11 cellular contexts compared by ENCODE assay signal in genomic region chr9:128884164-128884563, GRCh38. TPM values are rescaled to one million over a fixed set of nuclear protein-coding genes. Genes with fewer than 3 reads are reported as not detected.
DNase-seq lines count a peak whose midpoint lies in the region; ATAC-seq, FAIRE-seq and TF ChIP-seq lines count a peak whose summit lies in the region.
"Had no signal": no experiment of that assay in that cellular context is flagged by ENCODE, and none has a peak within 500 bp of the region (broad histone marks: within the 10 kb centered on the region; RNA-seq: fewer than 3 reads in every experiment).

No MANE protein-coding gene starts in this region.

- DNase-seq in stimulated activated naive CD8-positive, alpha-beta T cell treated with anti-CD3 and anti-CD28 coated beads, Interleukin-15, Interleukin-2, amounts not matched to agents 100 U/mL and 50 U/mL, for 24 hours = no peak
- no peak for DNase-seq in bronchial epithelial cell (ENCODE audit: low read depth)
- no peak for DNase-seq in naive B cell
- no peak for DNase-seq in vagina (ENCODE audit: extremely low spot score in 2 of 2)
- DNase-seq in GM19238 (ENCODE audit: insufficient read length, low spot score) = no peak
- no peak for DNase-seq in 8988T
- no peak for DNase-seq in left lung
- DNase-seq: brain microvascular endothelial cell, small intestine had no signal

- peak overlapping the region; percentile 92 for H3K4me3 ChIP-seq in bronchial epithelial cell (ENCODE audit: low read depth, low read length)
- peak overlapping the region; percentile 95 to 96 for H3K4me3 ChIP-seq in vagina
- H3K4me3 ChIP-seq in left lung = peak overlapping the region in 1 of 2 donors; percentile 94

- peak overlapping the region; percentile 98 for H3K27ac ChIP-seq in vagina
- H3K27ac ChIP-seq in left lung = peak overlapping the region in 1 of 2 donors; percentile 90
- H3K27ac ChIP-seq: brain microvascular endothelial cell had no signal

- H3K36me3 Mint-ChIP-seq in stimulated activated naive CD8-positive, alpha-beta T cell treated with anti-CD3 and anti-CD28 coated beads, Interleukin-15, Interleukin-2, amounts not matched to agents 100 ng/mL and 50 ng/mL, for 24 hours (ENCODE audit: low read depth) = peaks cover 22% of the 10 kb centered on the region
- H3K36me3 Mint-ChIP-seq in naive B cell = peaks cover 0 to 15% of the 10 kb centered on the region in 2 donors

- TF ChIP-seq CTCF in bronchial epithelial cell (IDR thresholded peaks at IDR 0.05; ENCODE audit: insufficient read depth, low read length, severe bottlenecking) (no peak), vagina (IDR thresholded peaks at IDR 0.05) (no peak), left lung (IDR thresholded peaks at IDR 0.05) (no peak)

- H3K4me1 ChIP-seq in vagina (peaks cover 85% of the 10 kb centered on the region), left lung (peaks cover 15 to 71% of the 10 kb centered on the region in 2 donors)

- H3K9me3 Mint-ChIP-seq in stimulated activated naive CD8-positive, alpha-beta T cell treated with anti-CD3 and anti-CD28 coated beads, Interleukin-15, Interleukin-2, amounts not matched to agents 100 ng/mL and 50 ng/mL, for 24 hours = no peaks in the 10 kb centered on the region
- H3K9me3 Mint-ChIP-seq in naive B cell = no peaks in the 10 kb centered on the region

- peak overlapping the region; percentile 93 for H3K4me3 Mint-ChIP-seq in stimulated activated naive CD8-positive, alpha-beta T cell treated with anti-CD3 and anti-CD28 coated beads, Interleukin-15, Interleukin-2, amounts not matched to agents 100 ng/mL and 50 ng/mL, for 24 hours
- H3K4me3 Mint-ChIP-seq in naive B cell = peak overlapping the region in 7 of 8 donors; percentile 24 to 100 (median 47)

- no peak for FAIRE-seq in bronchial epithelial cell (lab: Jason Lieb, UNC)
- FAIRE-seq: small intestine had no signal

- ATAC-seq in stimulated activated naive CD8-positive, alpha-beta T cell treated with anti-CD3 and anti-CD28 coated beads, Interleukin-15, Interleukin-2, amounts not matched to agents 100 U/mL and 50 U/mL, for 24 hours = no peak
- ATAC-seq in naive B cell (ENCODE audit: low read depth in 2 of 2) (no peak), left lung (no peak)

- no peaks in the 10 kb centered on the region for H3K27me3 Mint-ChIP-seq in stimulated activated naive CD8-positive, alpha-beta T cell treated with anti-CD3 and anti-CD28 coated beads, Interleukin-15, Interleukin-2, amounts not matched to agents 100 ng/mL and 50 ng/mL, for 24 hours
- H3K27me3 Mint-ChIP-seq in naive B cell = no peaks in the 10 kb centered on the region

- no peak for TF ChIP-seq POLR2A in vagina (IDR thresholded peaks at IDR 0.05)

- H3K9me3 ChIP-seq in vagina = no peaks in the 10 kb centered on the region
- no peaks in the 10 kb centered on the region for H3K9me3 ChIP-seq in left lung

- H3K36me3 ChIP-seq in bronchial epithelial cell (ENCODE audit: control insufficient read depth, insufficient read depth, low read length) (peaks cover 23% of the 10 kb centered on the region), vagina (peaks cover 0 to 19% of the 10 kb centered on the region in 2 donors), left lung (peaks cover 0 to 49% of the 10 kb centered on the region in 2 donors)

- H3K4me1 Mint-ChIP-seq in stimulated activated naive CD8-positive, alpha-beta T cell treated with anti-CD3 and anti-CD28 coated beads, Interleukin-15, Interleukin-2, amounts not matched to agents 100 ng/mL and 50 ng/mL, for 24 hours (ENCODE audit: low read depth) = peaks cover 43% of the 10 kb centered on the region
- peaks cover 41 to 61% (median 52%) of the 10 kb centered on the region in 3 donors for H3K4me1 Mint-ChIP-seq in naive B cell

- peak overlapping the region; percentile 70 for H3K27ac Mint-ChIP-seq in stimulated activated naive CD8-positive, alpha-beta T cell treated with anti-CD3 and anti-CD28 coated beads, Interleukin-15, Interleukin-2, amounts not matched to agents 100 ng/mL and 50 ng/mL, for 24 hours
- H3K27ac Mint-ChIP-seq in naive B cell = peak overlapping the region in 4 of 6 donors; percentile 34 to 60 (median 52)

- H3K27me3 ChIP-seq in bronchial epithelial cell (ENCODE audit: control insufficient read depth, insufficient read depth, low read length) (no peaks in the 10 kb centered on the region), vagina (no peaks in the 10 kb centered on the region), left lung (no peaks in the 10 kb centered on the region)
- H3K27me3 ChIP-seq: brain microvascular endothelial cell had no signal

- intact Hi-C loops in vagina (cut with DNase I) = no loop called here
- intact Hi-C loops in left lung (cut with DNase I) = no loop called here

RNA-seq across cellular contexts. Expression of gene LRRC8A, which starts 2.2 kb away (rescaled TPM):
- total RNA-seq in bronchial epithelial cell = 259 and 329 TPM in 2 replicates
- polyA plus RNA-seq in naive B cell (ENCODE audit: low read depth in 6 of 6) = 10 to 100 TPM in 5 of 6 donors, 1 to 10 TPM in 1; 8.7 to 25.5 (median 14.6) TPM
- total RNA-seq in vagina = 110 TPM
- total RNA-seq in left lung = 10 to 100 TPM; 61.9 to 70.6 TPM

RNA-seq across cellular contexts. Expression of gene KYAT1, which starts 2.4 kb away (rescaled TPM):
- total RNA-seq in bronchial epithelial cell (9.0 and 9.5 TPM in 2 replicates), vagina (11.0 TPM), left lung (1 to 10 TPM; 6.2 to 7.4 TPM)
- 1 to 10 TPM; 7.0 to 9.7 (median 8.5) TPM for polyA plus RNA-seq in naive B cell (ENCODE audit: low read depth in 6 of 6)

RNA-seq across cellular contexts. Expression of gene PHYHD1, which starts 36.6 kb away (rescaled TPM):
- 1.1 and 3.8 TPM in 2 replicates for total RNA-seq in bronchial epithelial cell
- under 1 TPM in 2 of 6 donors, not detected in 4; 0.34 to 0.39 TPM for polyA plus RNA-seq in naive B cell (ENCODE audit: low read depth in 6 of 6)
- 23.6 TPM for total RNA-seq in vagina
- total RNA-seq in left lung = 10 to 100 TPM; 32.6 to 49.4 TPM
- total RNA-seq: NCI-H460 had no signal

RNA-seq across cellular contexts. Expression of gene SPOUT1, which starts 54.6 kb away (rescaled TPM):
- total RNA-seq in bronchial epithelial cell (10.4 and 14.0 TPM in 2 replicates), vagina (48.6 TPM), left lung (10 to 100 TPM; 40.5 to 49.3 TPM)
- 10 to 100 TPM; 38.6 to 60.4 (median 52.5) TPM for polyA plus RNA-seq in naive B cell (ENCODE audit: low read depth in 6 of 6)
